ENCODE assay signal across 8 cellular contexts in the genomic region with DNA sequence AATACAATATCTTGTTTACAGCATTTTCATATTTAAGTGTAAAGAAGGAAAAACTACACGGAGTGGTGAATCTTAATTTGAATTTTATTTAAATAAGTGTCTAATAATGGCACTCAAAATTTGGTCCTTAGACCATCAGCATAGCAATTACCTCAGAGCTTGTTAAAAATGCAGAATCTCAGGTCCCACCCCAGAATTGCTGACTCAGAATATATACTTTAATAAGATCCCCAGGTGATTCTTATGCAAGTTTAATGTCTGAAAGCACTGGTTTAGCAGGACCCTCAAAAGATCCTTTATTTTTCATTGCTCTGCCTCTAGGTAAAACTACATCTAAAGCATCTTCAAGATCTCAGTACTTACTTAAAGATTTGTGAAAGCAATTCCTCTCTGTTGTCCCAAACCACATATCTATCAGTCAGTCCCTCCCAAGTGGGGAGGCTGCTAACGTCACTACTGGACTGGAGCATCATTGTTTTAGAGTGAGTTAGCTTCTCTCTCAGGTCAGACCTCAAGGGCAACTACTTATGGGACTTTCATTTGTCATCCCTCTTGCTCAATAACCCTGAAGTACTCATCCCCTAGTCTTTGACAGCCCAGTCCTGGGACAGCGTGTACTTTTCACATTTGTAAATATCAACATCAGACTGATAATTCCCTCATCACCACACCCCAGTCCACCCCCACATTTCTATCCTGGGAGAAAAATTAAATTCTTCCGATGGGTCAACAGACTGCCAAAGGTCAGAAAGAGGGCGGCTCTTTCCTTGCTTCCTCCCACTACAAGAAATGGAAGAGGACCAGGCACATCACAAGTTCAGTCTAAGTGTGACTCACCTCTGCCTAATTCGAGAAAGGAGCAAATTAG.
DNase-seq lines count a peak whose midpoint lies in the region; ATAC-seq and TF ChIP-seq lines count a peak whose summit lies in the region.

No MANE protein-coding gene starts in this region.

- H3K4me1 ChIP-seq in gastroesophageal sphincter, result peaks cover 6 to 41% (median 11%) of the 10 kb centered on the region in 3 donors
- H3K4me1 ChIP-seq in sigmoid colon, result peaks cover 0 to 13% (median 5%) of the 10 kb centered on the region in 4 donors

- DNase-seq in EH (ENCODE audit: low read depth) (peak; percentile 97), sigmoid colon (peak; percentile 93), NCI-H1694 (lab: John Stamatoyannopoulos, UW) (no peak)
- no peak for DNase-seq in stimulated activated CD4-positive, alpha-beta T cell treated with anti-CD3 and anti-CD28 coated beads, Interleukin-4, amount 100 ng/mL, for 4 hours

- H3K4me3 ChIP-seq in gastroesophageal sphincter (no peak overlapping the region), sigmoid colon (no peak overlapping the region)

- ATAC-seq in SK-N-SH treated with all-trans-retinoic acid at 6 μM for 48 hours (peak; percentile 63), gastroesophageal sphincter (peak; percentile 93), GM21447 (IDR thresholded peaks at IDR 0.05; ENCODE audit: unreplicated experiment) (no peak), HG02642 (IDR thresholded peaks at IDR 0.05; ENCODE audit: poor library complexity, unreplicated experiment) (no peak)

- TF ChIP-seq POLR2A in gastroesophageal sphincter (IDR thresholded peaks at IDR 0.05), result no peak
- no peak for TF ChIP-seq POLR2A in sigmoid colon (IDR thresholded peaks at IDR 0.05)

- 46 to 59% methylated on average over 3 to 6 of the region's 6 CpGs for WGBS in gastroesophageal sphincter (ENCODE audit: low coverage in 1 of 2), 2 donors
- 74 to 81% methylated on average over 6 of the region's 6 CpGs for WGBS in sigmoid colon, 2 donors

- H3K9me3 ChIP-seq in gastroesophageal sphincter (no peaks in the 10 kb centered on the region), sigmoid colon (no peaks in the 10 kb centered on the region)

- peak; percentile 35 for TF ChIP-seq EP300 in gastroesophageal sphincter (IDR thresholded peaks at IDR 0.05)
- peak; percentile 43 to 82 (median 74) for TF ChIP-seq EP300 in sigmoid colon (IDR thresholded peaks at IDR 0.05)

- H3K27me3 ChIP-seq in gastroesophageal sphincter, result no peaks in the 10 kb centered on the region
- H3K27me3 ChIP-seq in sigmoid colon, result no peaks in the 10 kb centered on the region

- TF ChIP-seq CTCF in gastroesophageal sphincter (IDR thresholded peaks at IDR 0.05), result no peak
- no peak for TF ChIP-seq CTCF in sigmoid colon (IDR thresholded peaks at IDR 0.05)

- intact Hi-C loops in sigmoid colon (cut with DNase I), result loop anchor here (5.0 kb wide), 1 partner anchor 35 kb away; no protein-coding TSS in a partner anchor

- H3K27ac ChIP-seq in gastroesophageal sphincter (peak overlapping the region; percentile 39 to 69 (median 60)), sigmoid colon (peak overlapping the region in 3 of 4 donors; percentile 21 to 71 (median 56))

- no peaks in the 10 kb centered on the region for H3K36me3 ChIP-seq in gastroesophageal sphincter
- no peaks in the 10 kb centered on the region for H3K36me3 ChIP-seq in sigmoid colon

TF ChIP-seq in SK-N-SH treated with all-trans-retinoic acid at 6 μM for 48 hours, 23 proteins besides CTCF, POLR2A, EP300 and RAD21:
- no peak for TF ChIP-seq ZNF70 (CRISPR knock-in tag; IDR thresholded peaks at IDR 0.05)
- TF ChIP-seq RARB (CRISPR knock-in tag; IDR thresholded peaks at IDR 0.05), result no peak
- no peak for TF ChIP-seq ARNTL (CRISPR knock-in tag; IDR thresholded peaks at IDR 0.05; ENCODE audit: borderline replicate concordance, low read depth)
- no peak for TF ChIP-seq CSDC2 (CRISPR knock-in tag; IDR thresholded peaks at IDR 0.05)
- no peak for TF ChIP-seq ISL1 (CRISPR knock-in tag; IDR thresholded peaks at IDR 0.05)
- TF ChIP-seq, protein P1, sequence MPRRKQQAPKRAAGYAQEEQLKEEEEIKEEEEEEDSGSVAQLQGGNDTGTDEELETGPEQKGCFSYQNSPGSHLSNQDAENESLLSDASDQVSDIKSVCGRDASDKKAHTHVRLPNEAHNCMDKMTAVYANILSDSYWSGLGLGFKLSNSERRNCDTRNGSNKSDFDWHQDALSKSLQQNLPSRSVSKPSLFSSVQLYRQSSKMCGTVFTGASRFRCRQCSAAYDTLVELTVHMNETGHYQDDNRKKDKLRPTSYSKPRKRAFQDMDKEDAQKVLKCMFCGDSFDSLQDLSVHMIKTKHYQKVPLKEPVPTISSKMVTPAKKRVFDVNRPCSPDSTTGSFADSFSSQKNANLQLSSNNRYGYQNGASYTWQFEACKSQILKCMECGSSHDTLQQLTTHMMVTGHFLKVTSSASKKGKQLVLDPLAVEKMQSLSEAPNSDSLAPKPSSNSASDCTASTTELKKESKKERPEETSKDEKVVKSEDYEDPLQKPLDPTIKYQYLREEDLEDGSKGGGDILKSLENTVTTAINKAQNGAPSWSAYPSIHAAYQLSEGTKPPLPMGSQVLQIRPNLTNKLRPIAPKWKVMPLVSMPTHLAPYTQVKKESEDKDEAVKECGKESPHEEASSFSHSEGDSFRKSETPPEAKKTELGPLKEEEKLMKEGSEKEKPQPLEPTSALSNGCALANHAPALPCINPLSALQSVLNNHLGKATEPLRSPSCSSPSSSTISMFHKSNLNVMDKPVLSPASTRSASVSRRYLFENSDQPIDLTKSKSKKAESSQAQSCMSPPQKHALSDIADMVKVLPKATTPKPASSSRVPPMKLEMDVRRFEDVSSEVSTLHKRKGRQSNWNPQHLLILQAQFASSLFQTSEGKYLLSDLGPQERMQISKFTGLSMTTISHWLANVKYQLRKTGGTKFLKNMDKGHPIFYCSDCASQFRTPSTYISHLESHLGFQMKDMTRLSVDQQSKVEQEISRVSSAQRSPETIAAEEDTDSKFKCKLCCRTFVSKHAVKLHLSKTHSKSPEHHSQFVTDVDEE (CRISPR knock-in tag; IDR thresholded peaks at IDR 0.05), result no peak
- TF ChIP-seq, protein P2, sequence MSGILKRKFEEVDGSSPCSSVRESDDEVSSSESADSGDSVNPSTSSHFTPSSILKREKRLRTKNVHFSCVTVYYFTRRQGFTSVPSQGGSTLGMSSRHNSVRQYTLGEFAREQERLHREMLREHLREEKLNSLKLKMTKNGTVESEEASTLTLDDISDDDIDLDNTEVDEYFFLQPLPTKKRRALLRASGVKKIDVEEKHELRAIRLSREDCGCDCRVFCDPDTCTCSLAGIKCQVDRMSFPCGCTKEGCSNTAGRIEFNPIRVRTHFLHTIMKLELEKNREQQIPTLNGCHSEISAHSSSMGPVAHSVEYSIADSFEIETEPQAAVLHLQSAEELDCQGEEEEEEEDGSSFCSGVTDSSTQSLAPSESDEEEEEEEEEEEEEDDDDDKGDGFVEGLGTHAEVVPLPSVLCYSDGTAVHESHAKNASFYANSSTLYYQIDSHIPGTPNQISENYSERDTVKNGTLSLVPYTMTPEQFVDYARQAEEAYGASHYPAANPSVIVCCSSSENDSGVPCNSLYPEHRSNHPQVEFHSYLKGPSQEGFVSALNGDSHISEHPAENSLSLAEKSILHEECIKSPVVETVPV (CRISPR knock-in tag; IDR thresholded peaks at IDR 0.05), result no peak
- no peak for TF ChIP-seq GLIS3 (CRISPR knock-in tag; IDR thresholded peaks at IDR 0.05)
- TF ChIP-seq PPARA (CRISPR knock-in tag; IDR thresholded peaks at IDR 0.05; ENCODE audit: borderline replicate concordance), result no peak
- no peak for TF ChIP-seq ZFP3 (CRISPR knock-in tag; IDR thresholded peaks at IDR 0.05)
- no peak for TF ChIP-seq ZC3H10 (CRISPR knock-in tag; IDR thresholded peaks at IDR 0.05)
- no peak for TF ChIP-seq ESRRG (CRISPR knock-in tag; IDR thresholded peaks at IDR 0.05)
- no peak for TF ChIP-seq TOX (CRISPR knock-in tag; IDR thresholded peaks at IDR 0.05; ENCODE audit: borderline replicate concordance)
- no peak for TF ChIP-seq BACH2 (CRISPR knock-in tag; IDR thresholded peaks at IDR 0.05; ENCODE audit: borderline replicate concordance)

Comparison
In these comparisons a context has a peak if more than half of its experiments do, and no peak if none do; other contexts are left out.
1. DNase-seq: peak in EH (single experiment) and sigmoid colon (single experiment); none in stimulated activated CD4-positive, alpha-beta T cell treated with anti-CD3 and anti-CD28 coated beads, Interleukin-4, amount 100 ng/mL, for 4 hours (0 of 2) and NCI-H1694 (single experiment).
2. ATAC-seq: peak in SK-N-SH treated with all-trans-retinoic acid at 6 μM for 48 hours (single experiment) and gastroesophageal sphincter (single experiment); none in GM21447 (single experiment) and HG02642 (single experiment).